19 cellular contexts compared by ENCODE assay signal in the genomic region with DNA sequence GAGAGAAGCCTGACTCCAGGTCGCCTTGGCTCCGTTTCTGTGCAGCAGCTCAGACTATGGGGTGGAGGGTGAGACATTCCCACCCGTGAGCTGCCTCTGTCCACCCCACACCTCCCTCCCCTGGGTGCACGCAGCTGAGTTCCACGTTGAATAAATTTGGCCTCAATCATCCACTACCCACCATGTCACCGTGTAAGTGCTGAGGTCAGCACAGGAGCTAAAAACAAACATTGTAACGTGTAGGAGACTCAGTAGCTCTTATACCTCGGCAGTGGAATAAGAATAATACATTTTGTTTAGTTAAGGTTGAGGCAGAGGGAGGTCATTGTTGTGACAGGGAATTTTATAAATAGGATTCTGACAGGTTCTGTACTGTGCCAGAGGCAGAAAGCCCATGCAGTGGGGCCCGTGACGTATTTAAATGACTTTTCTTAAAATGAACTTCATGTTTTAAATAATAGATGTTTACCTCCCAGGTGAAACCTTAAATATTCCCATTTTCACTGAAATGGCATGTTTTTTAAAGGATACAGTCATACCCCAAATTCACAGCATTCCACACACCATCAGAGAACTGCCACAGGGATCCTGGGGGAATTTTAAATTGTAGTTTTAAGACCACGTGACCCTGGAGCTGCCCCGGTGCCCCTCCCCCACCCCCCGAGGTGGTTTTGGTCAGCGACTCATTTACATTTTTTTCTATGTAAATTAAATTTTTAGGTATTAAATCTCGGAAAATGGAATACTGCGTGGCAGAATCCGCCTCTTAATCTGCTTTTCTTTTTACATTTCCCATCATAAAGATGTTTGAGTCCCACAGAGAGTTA. TPM values are rescaled to one million over a fixed set of nuclear protein-coding genes. Genes with fewer than 3 reads are reported as not detected.
DNase-seq lines count a peak whose midpoint lies in the region; ATAC-seq and TF ChIP-seq lines count a peak whose summit lies in the region.
"Had no signal": no experiment of that assay in that cellular context is flagged by ENCODE, and none has a peak within 500 bp of the region (broad histone marks: within the 10 kb centered on the region; RNA-seq: fewer than 3 reads in every experiment).

No MANE protein-coding gene starts in this region.

- peaks cover 10% of the 10 kb centered on the region; the same call in 1 of the 2 replicates for H3K79me2 ChIP-seq in OCI-LY1 (ENCODE audit: insufficient read depth, low read length)

- peaks cover 4% of the 10 kb centered on the region for H3K9me3 Mint-ChIP-seq in glutamatergic neuron (ENCODE audit: unreplicated experiment)
- H3K9me3 Mint-ChIP-seq: activated naive CD8-positive, alpha-beta T cell treated with anti-CD3 and anti-CD28 coated beads, Interleukin-2, amount 10 ng/mL, durations not matched to agents 7 days and 5 days; immature natural killer cell; natural killer cell had no signal

- peak in 3 of 4 donors; percentile 10 to 53 (median 38) for ATAC-seq in heart left ventricle
- no peak for ATAC-seq in Right ventricle myocardium inferior
- ATAC-seq in activated CD4-positive, CD25-positive, alpha-beta regulatory T cell treated with anti-CD3 and anti-CD28 coated beads, Interleukin-2, amount 50 U/mL, for 24 hours: no peak
- ATAC-seq: K562, natural killer cell had no signal

- H3K27me3 ChIP-seq in heart left ventricle (no peaks in the 10 kb centered on the region), OCI-LY1 (ENCODE audit: insufficient read depth, low read length) (no peaks in the 10 kb centered on the region), skeletal muscle tissue (ENCODE audit: control insufficient read depth in 3 of 3, insufficient read depth in 3 of 3, low read length in 3 of 3) (no peaks in the 10 kb centered on the region)
- H3K27me3 ChIP-seq: breast epithelium, upper lobe of left lung had no signal

- no peaks in the 10 kb centered on the region for H3K36me3 Mint-ChIP-seq in glutamatergic neuron (ENCODE audit: unreplicated experiment)
- H3K36me3 Mint-ChIP-seq: activated naive CD8-positive, alpha-beta T cell treated with anti-CD3 and anti-CD28 coated beads, Interleukin-2, amount 10 ng/mL, durations not matched to agents 7 days and 5 days; natural killer cell had no signal

- no peaks in the 10 kb centered on the region for H3K27me3 Mint-ChIP-seq in glutamatergic neuron (ENCODE audit: unreplicated experiment)
- H3K27me3 Mint-ChIP-seq: activated naive CD8-positive, alpha-beta T cell treated with anti-CD3 and anti-CD28 coated beads, Interleukin-2, amount 10 ng/mL, durations not matched to agents 7 days and 5 days had no signal

- H3K36me3 ChIP-seq in heart left ventricle (peaks cover 0 to 30% (median 21%) of the 10 kb centered on the region in 9 donors), OCI-LY1 (ENCODE audit: insufficient read depth, low read length) (peaks cover 88% of the 10 kb centered on the region), skeletal muscle tissue (ENCODE audit: control insufficient read depth in 3 of 3, insufficient read depth in 3 of 3, low read length in 3 of 3) (peaks cover 9 to 12% (median 10%) of the 10 kb centered on the region in 3 donors)
- H3K36me3 ChIP-seq: breast epithelium had no signal

- DNase-seq in heart left ventricle: no peak
- no peak for DNase-seq in Right ventricle myocardium inferior (ENCODE audit: missing footprints)
- peak; percentile 53 for DNase-seq in glutamatergic neuron
- no peak for DNase-seq in kidney tubule cell (ENCODE audit: low spot score)
- no peak for DNase-seq in GM10248 (ENCODE audit: extremely low spot score)
- DNase-seq: activated CD4-positive, alpha-beta T cell treated with anti-CD3 and anti-CD28 coated beads, Interleukin-2, amount 50 U/mL, for 4 hours; activated naive CD8-positive, alpha-beta T cell treated with anti-CD3 and anti-CD28 coated beads, Interleukin-2, amount 10 ng/mL, durations not matched to agents 7 days and 5 days; activated T-cell treated with anti-CD3 and anti-CD28 coated beads, Interleukin-2, amount 50 U/mL, for 1 hour; immature natural killer cell; natural killer cell; NCI-H187; stimulated activated naive CD4-positive, alpha-beta T cell had no signal

- peaks cover 25% of the 10 kb centered on the region for H3K4me1 Mint-ChIP-seq in glutamatergic neuron (ENCODE audit: low read depth, unreplicated experiment)
- H3K4me1 Mint-ChIP-seq: activated naive CD8-positive, alpha-beta T cell treated with anti-CD3 and anti-CD28 coated beads, Interleukin-2, amount 10 ng/mL, durations not matched to agents 7 days and 5 days had no signal

- no peak for TF ChIP-seq POLR2A in heart left ventricle (IDR thresholded peaks at IDR 0.05)

- POLR2A ChIA-PET in GM10248 (lab: Yijun Ruan, JAX): no interaction called here

- no peak overlapping the region for H3K27ac ChIP-seq in heart left ventricle
- peak overlapping the region; percentile 37 for H3K27ac ChIP-seq in OCI-LY1 (ENCODE audit: low read depth, low read length, poor library complexity, severe bottlenecking)
- peak overlapping the region; percentile 62 for H3K27ac ChIP-seq in skeletal muscle tissue (ENCODE audit: low read depth, low read length)
- H3K27ac ChIP-seq: breast epithelium, HL-60, upper lobe of left lung had no signal

- no peak overlapping the region for H2AFZ ChIP-seq in OCI-LY1 (ENCODE audit: low read length)

- peaks cover 0 to 19% (median 3%) of the 10 kb centered on the region in 12 donors for H3K4me1 ChIP-seq in heart left ventricle
- H3K4me1 ChIP-seq in OCI-LY1 (ENCODE audit: insufficient read depth, low read length, severe bottlenecking): peaks cover 29% of the 10 kb centered on the region
- peaks cover 8 to 33% (median 15%) of the 10 kb centered on the region in 3 donors for H3K4me1 ChIP-seq in skeletal muscle tissue (ENCODE audit: control insufficient read depth in 3 of 3, insufficient read depth in 3 of 3, low read length in 3 of 3)
- H3K4me1 ChIP-seq: breast epithelium, upper lobe of left lung had no signal

- WGBS in heart left ventricle, 4 donors: 63 to 82% (median 70%) methylated on average over 17 of the region's 17 CpGs

- intact Hi-C loops in heart left ventricle (cut with DNase I) (no loop called here), Right ventricle myocardium inferior (cut with DNase I) (no loop called here)

- TF ChIP-seq CTCF in heart left ventricle (IDR thresholded peaks at IDR 0.05) (no peak), OCI-LY1 (IDR thresholded peaks at IDR 0.05; ENCODE audit: low read length) (no peak), glutamatergic neuron (IDR thresholded peaks at IDR 0.05; ENCODE audit: partially characterized antibody, unreplicated experiment) (no peak), GM10248 (IDR thresholded peaks at IDR 0.05; ENCODE audit: control extremely low read depth, extremely low read depth, low read depth, missing control alignments) (no peak)

- H3K9ac ChIP-seq in OCI-LY1 (ENCODE audit: low read length): no peak overlapping the region
- H3K9ac ChIP-seq in skeletal muscle tissue (ENCODE audit: low read depth in 1 of 3, low read length in 3 of 3): peak overlapping the region; percentile 22 to 77 (median 64)

- CTCF ChIA-PET in GM10248 (lab: Yijun Ruan, JAX): no interaction called here

- no peak overlapping the region for H3K27ac Mint-ChIP-seq in glutamatergic neuron (ENCODE audit: unreplicated experiment)
- H3K27ac Mint-ChIP-seq: activated naive CD8-positive, alpha-beta T cell treated with anti-CD3 and anti-CD28 coated beads, Interleukin-2, amount 10 ng/mL, durations not matched to agents 7 days and 5 days; natural killer cell had no signal

- no peak overlapping the region for H3K4me2 ChIP-seq in OCI-LY1 (ENCODE audit: low read length)

- H3F3A ChIP-seq in OCI-LY1 (ENCODE audit: insufficient read depth, low read length): no peaks in the 10 kb centered on the region

- peak overlapping the region; percentile 55 for H3K4me3 Mint-ChIP-seq in glutamatergic neuron (ENCODE audit: unreplicated experiment)
- H3K4me3 Mint-ChIP-seq: activated naive CD8-positive, alpha-beta T cell treated with anti-CD3 and anti-CD28 coated beads, Interleukin-2, amount 10 ng/mL, durations not matched to agents 7 days and 5 days; immature natural killer cell; natural killer cell had no signal

- H4K20me1 ChIP-seq in OCI-LY1 (ENCODE audit: insufficient read depth, low read length): no peaks in the 10 kb centered on the region

- H3K9me2 ChIP-seq in OCI-LY1 (ENCODE audit: low read depth, low read length): no peaks in the 10 kb centered on the region

- H3K9me3 ChIP-seq in heart left ventricle (no peaks in the 10 kb centered on the region), OCI-LY1 (ENCODE audit: low read length) (no peaks in the 10 kb centered on the region), skeletal muscle tissue (ENCODE audit: control insufficient read depth in 3 of 3, low read length in 3 of 3) (no peaks in the 10 kb centered on the region)
- H3K9me3 ChIP-seq: breast epithelium, upper lobe of left lung had no signal

- H3K4me3 ChIP-seq in heart left ventricle: no peak overlapping the region
- H3K4me3 ChIP-seq in OCI-LY1 (ENCODE audit: low read depth, low read length, poor library complexity, severe bottlenecking): no peak overlapping the region
- H3K4me3 ChIP-seq in skeletal muscle tissue (ENCODE audit: low read length in 3 of 3): peak overlapping the region in 2 of 3 donors; percentile 29 to 36
- H3K4me3 ChIP-seq: breast epithelium, K562, upper lobe of left lung had no signal

RNA-seq across cellular contexts. Expression of a gene that starts 50.2 kb away (rescaled TPM):
- total RNA-seq in heart left ventricle (10 to 100 TPM; 11.1 to 26.7 (median 15.7) TPM), Right ventricle myocardium inferior (18.5 TPM), glutamatergic neuron (ENCODE audit: unreplicated experiment) (5.3 TPM), skeletal muscle tissue (10.4 TPM)
- polyA plus RNA-seq in heart left ventricle: 10 to 100 TPM in 1 of 2 donors, 1 to 10 TPM in 1; 6.5 to 10.5 TPM

Comparison
In these comparisons a context has a peak if more than half of its experiments do, and no peak if none do; other contexts are left out.
1. ATAC-seq: peak in heart left ventricle (3 of 4); none in Right ventricle myocardium inferior (single experiment) and activated CD4-positive, CD25-positive, alpha-beta regulatory T cell treated with anti-CD3 and anti-CD28 coated beads, Interleukin-2, amount 50 U/mL, for 24 hours (0 of 2).
2. H3K27ac ChIP-seq: peak in OCI-LY1 (single experiment) and skeletal muscle tissue (single experiment); none in heart left ventricle (0 of 12).
3. H3K4me3 ChIP-seq: peak in skeletal muscle tissue (2 of 3); none in heart left ventricle (0 of 12) and OCI-LY1 (single experiment).